Comparison of ENCODE assay signal across 1 cellular context in genomic region chr11:66002648-66003225, GRCh38.
A peak's percentile ranks its signal among the peaks of the same experiment; 100 is the strongest.
TF ChIP-seq lines count a peak whose summit lies in the region.

No MANE protein-coding gene starts in this region.

TF ChIP-seq in endothelial cell of umbilical vein, 7 proteins besides CTCF, POLR2A, EP300 and RAD21:
- TF ChIP-seq MAX (IDR thresholded peaks at IDR 0.05; ENCODE audit: insufficient read depth, insufficient read length) (no peak), POLR2AphosphoS5 (IDR thresholded peaks at IDR 0.05; ENCODE audit: insufficient read depth, low read depth, low read length) (peak; percentile 65)
TF ChIP-seq in endothelial cell of umbilical vein: peak in this region for 1.
